ENCODE assay signal across 16 cellular contexts in genomic region chr7:20228654-20229053, GRCh38. TPM values are rescaled to one million over a fixed set of nuclear protein-coding genes. Genes with fewer than 3 reads are reported as not detected.
"Had no signal": no experiment of that assay in that cellular context is flagged by ENCODE, and none has a peak within 500 bp of the region (broad histone marks: within the 10 kb centered on the region; RNA-seq: fewer than 3 reads in every experiment).

No MANE protein-coding gene starts in this region.

- H3K4me1 ChIP-seq: colonic mucosa, esophagus squamous epithelium, left ventricle myocardium inferior had no signal

- H3K4me1 Mint-ChIP-seq: nephron had no signal

- H3K27ac Mint-ChIP-seq: immature natural killer cell, naive B cell, nephron had no signal

- H3K27ac ChIP-seq: colonic mucosa, esophagus squamous epithelium, foreskin keratinocyte, left ventricle myocardium inferior, lower lobe of right lung had no signal

- H3K9me3 ChIP-seq: colonic mucosa, esophagus squamous epithelium, left ventricle myocardium inferior, lower lobe of right lung had no signal

- H3K36me3 ChIP-seq: colonic mucosa, esophagus squamous epithelium, left ventricle myocardium inferior, lower lobe of right lung had no signal

- H3K27me3 ChIP-seq: colonic mucosa, esophagus squamous epithelium, foreskin keratinocyte had no signal

- H3K27me3 Mint-ChIP-seq: naive B cell had no signal

- ATAC-seq: foreskin keratinocyte, lower lobe of right lung, right cardiac atrium had no signal

- H3K4me3 Mint-ChIP-seq: immature natural killer cell, naive B cell, nephron had no signal

- DNase-seq: colonic mucosa; dermis blood vessel endothelial cell; esophagus squamous epithelium; foreskin keratinocyte; immature natural killer cell; left ventricle myocardium inferior; lower lobe of right lung; mesendoderm; naive B cell; posterior cingulate gyrus; right cardiac atrium; small intestine; stimulated activated CD4-positive, alpha-beta T cell treated with anti-CD3 and anti-CD28 coated beads, Interleukin-12 subunit alpha, Interleukin-12 subunit beta, amount 100 ng/mL, for 4 hours; stimulated activated naive CD4-positive, alpha-beta T cell treated with Interleukin-2 at 50 U/mL for 16 hours had no signal

- H3K4me3 ChIP-seq: colonic mucosa, esophagus squamous epithelium, left ventricle myocardium inferior, lower lobe of right lung had no signal

- H3K36me3 Mint-ChIP-seq: immature natural killer cell had no signal

- H3K9me3 Mint-ChIP-seq: naive B cell, nephron had no signal

RNA-seq across cellular contexts. Expression of gene MACC1, which starts 11.5 kb away (rescaled TPM):
- total RNA-seq: osteocyte had no signal
